Comparison of ENCODE assay signal across 9 cellular contexts in the genomic region with DNA sequence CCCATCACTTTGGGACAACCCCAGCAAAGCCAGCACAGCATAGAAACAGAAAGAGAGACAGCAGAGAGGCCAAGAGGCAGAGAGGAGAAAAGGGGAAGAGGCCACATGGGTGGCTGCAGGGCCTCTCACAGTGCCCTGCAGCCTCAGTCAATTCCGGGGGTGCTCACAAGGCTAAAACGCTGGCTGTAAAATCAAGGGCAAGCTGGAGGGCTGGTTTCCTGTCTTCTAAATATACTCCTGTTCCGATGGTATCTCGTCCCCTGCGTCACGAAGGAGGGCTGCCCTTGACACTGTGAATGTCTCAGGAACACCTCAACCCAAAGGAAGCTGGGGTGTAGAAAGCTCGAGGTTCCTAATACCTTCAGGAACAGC.
A peak's percentile ranks its signal among the peaks of the same experiment; 100 is the strongest.
DNase-seq lines count a peak whose midpoint lies in the region; ATAC-seq, FAIRE-seq and TF ChIP-seq lines count a peak whose summit lies in the region.
"Had no signal": no experiment of that assay in that cellular context is flagged by ENCODE, and none has a peak within 500 bp of the region (broad histone marks: within the 10 kb centered on the region; RNA-seq: fewer than 3 reads in every experiment).

No MANE protein-coding gene starts in this region.

- CTCF ChIA-PET in HepG2 (lab: Yijun Ruan, JAX; ENCODE audit: low intra/inter-chr PET ratio, low total read pairs), result no interaction called here

- H3K27me3 ChIP-seq in liver (ENCODE audit: control insufficient read depth in 4 of 4, insufficient read depth in 4 of 4, low read length in 3 of 4) (no peaks in the 10 kb centered on the region), HepG2 (ENCODE audit: control insufficient read depth in 1 of 2, insufficient read depth in 2 of 2, low read length in 2 of 2) (peaks cover 5 to 51% of the 10 kb centered on the region in 2 experiments; a peak in 3 of 5 replicates), esophagus squamous epithelium (no peaks in the 10 kb centered on the region), endodermal cell (ENCODE audit: control insufficient read depth, insufficient read depth, low read length, poor library complexity, severe bottlenecking) (no peaks in the 10 kb centered on the region)

- H3K9me3 ChIP-seq in liver (ENCODE audit: control insufficient read depth in 4 of 4, low read length in 3 of 4) (no peaks in the 10 kb centered on the region), HepG2 (ENCODE audit: low read length) (no peaks in the 10 kb centered on the region), esophagus squamous epithelium (no peaks in the 10 kb centered on the region), endodermal cell (ENCODE audit: control insufficient read depth, low read length) (no peaks in the 10 kb centered on the region)

- no peaks in the 10 kb centered on the region for H3K36me3 Mint-ChIP-seq in endodermal cell (ENCODE audit: low read depth)

- BruUV-seq in HepG2 (replicated peaks; lab: Mats Ljungman, UMichigan), result no TSS peak

- H3K79me2 ChIP-seq in HepG2 (ENCODE audit: insufficient read depth, low read length), result no peaks in the 10 kb centered on the region

- no peak for TF ChIP-seq EP300 in HepG2 (IDR thresholded peaks at IDR 0.05; ENCODE audit: low read depth in 2 of 2, low read length in 2 of 2)
- no peak for TF ChIP-seq EP300 in HepG2 (CRISPR knock-in tag; IDR thresholded peaks at IDR 0.05; ENCODE audit: borderline replicate concordance)

- H3K27me3 Mint-ChIP-seq in endodermal cell (ENCODE audit: insufficient read depth), result peaks cover 5% of the 10 kb centered on the region

- no peaks in the 10 kb centered on the region for H4K20me1 ChIP-seq in HepG2 (ENCODE audit: insufficient read depth, low read length)

- no peak for ATAC-seq in HepG2
- peak; percentile 74 for ATAC-seq in HG03354 (IDR thresholded peaks at IDR 0.05; ENCODE audit: poor library complexity, severe bottlenecking, unreplicated experiment)

- 70% methylated on average over 7 of the region's 7 CpGs for WGBS in liver
- WGBS in HepG2 (ENCODE audit: low lambda C conversion rate), result 64% methylated on average over 7 of the region's 7 CpGs
- WGBS in esophagus squamous epithelium, 2 donors, result 42 to 44% methylated on average over 6 to 7 of the region's 7 CpGs
- WGBS in endodermal cell (ENCODE audit: insufficient coverage in 1 of 2, insufficient read length in 1 of 2), 2 experiments, result 95 to 96% methylated on average over 5 to 7 of the region's 7 CpGs

- TF ChIP-seq RAD21 in liver (IDR thresholded peaks at IDR 0.05), result peak; percentile 17 to 44
- TF ChIP-seq RAD21 in HepG2 (CRISPR knock-in tag; IDR thresholded peaks at IDR 0.05), result no peak

- H3K4me3 ChIP-seq in liver (ENCODE audit: low read depth in 1 of 3, low read length in 3 of 3), result no peak overlapping the region
- H3K4me3 ChIP-seq in HepG2 (replicated peaks in 1 of 3; ENCODE audit: insufficient read depth in 1 of 3, low read depth in 2 of 3, low read length in 3 of 3), result no peak overlapping the region
- H3K4me3 ChIP-seq in esophagus squamous epithelium, result no peak overlapping the region
- no peak overlapping the region for H3K4me3 ChIP-seq in endodermal cell (ENCODE audit: low read length)

- POLR2A ChIA-PET in HepG2 (lab: Yijun Ruan, JAX), result no interaction called here

- no peak overlapping the region for H3K4me2 ChIP-seq in HepG2 (ENCODE audit: low read depth, low read length)

- TF ChIP-seq POLR2A in HepG2 (IDR thresholded peaks at IDR 0.05; ENCODE audit: insufficient read depth in 1 of 2, low read depth in 2 of 2, low read length in 2 of 2), result no peak
- TF ChIP-seq POLR2A in esophagus squamous epithelium (IDR thresholded peaks at IDR 0.05), result no peak

- H3K36me3 ChIP-seq in liver (ENCODE audit: control insufficient read depth in 4 of 4, insufficient read depth in 3 of 4, low read depth in 1 of 4, low read length in 3 of 4) (no peaks in the 10 kb centered on the region), HepG2 (replicated peaks in 1 of 2; ENCODE audit: control insufficient read depth in 1 of 2, insufficient read depth in 2 of 2, low read length in 2 of 2) (no peaks in the 10 kb centered on the region), esophagus squamous epithelium (no peaks in the 10 kb centered on the region), endodermal cell (ENCODE audit: control insufficient read depth, insufficient read depth, low read length) (no peaks in the 10 kb centered on the region)

- H3K27ac Mint-ChIP-seq in endodermal cell, result no peak overlapping the region

- H3K27ac ChIP-seq in liver (ENCODE audit: low read depth in 1 of 2, low read length in 2 of 2) (no peak overlapping the region), HepG2 (ENCODE audit: extremely low read length, insufficient read depth, low read length) (no peak overlapping the region), esophagus squamous epithelium (peak overlapping the region in 3 of 4 donors; percentile 38 to 65 (median 55)), endodermal cell (ENCODE audit: low read depth, low read length) (no peak overlapping the region)
- H3K27ac ChIP-seq: C4-2B had no signal

- FAIRE-seq in HepG2 (lab: Jason Lieb, UNC), result no peak

- H2AFZ ChIP-seq in HepG2 (ENCODE audit: low read length), result no peak overlapping the region

- H3K4me1 ChIP-seq in liver (ENCODE audit: control insufficient read depth in 4 of 4, insufficient read depth in 4 of 4, low read length in 3 of 4) (no peaks in the 10 kb centered on the region), HepG2 (ENCODE audit: insufficient read depth, low read length) (no peaks in the 10 kb centered on the region), esophagus squamous epithelium (peaks cover 0 to 43% (median 6%) of the 10 kb centered on the region in 3 donors), endodermal cell (ENCODE audit: control insufficient read depth, insufficient read depth, low read length) (no peaks in the 10 kb centered on the region)

- TF ChIP-seq CTCF in liver (IDR thresholded peaks at IDR 0.05; ENCODE audit: low read depth, low read length, missing input control) (no peak), HepG2 (CRISPR knock-in tag; IDR thresholded peaks at IDR 0.05) (no peak), esophagus squamous epithelium (IDR thresholded peaks at IDR 0.05) (no peak), endodermal cell (conservative IDR thresholded peaks at IDR 0.05) (no peak)

- in situ Hi-C loops in HepG2 (cut with HindIII; ENCODE audit: extremely low pct_ligation_motif_present, low pct_unique_long_range_greater_than_20kb), result no loop called here

- no peak overlapping the region for H3K9ac ChIP-seq in liver (ENCODE audit: low read depth in 1 of 2, low read length in 2 of 2)
- no peak overlapping the region for H3K9ac ChIP-seq in HepG2 (ENCODE audit: insufficient read depth, low read depth, low read length)
- no peak overlapping the region for H3K9ac ChIP-seq in endodermal cell (ENCODE audit: extremely low read depth, low read length, poor library complexity, severe bottlenecking)

- H3K9me3 Mint-ChIP-seq in endodermal cell, result peaks cover 4% of the 10 kb centered on the region

- no peak overlapping the region for H3K4me3 Mint-ChIP-seq in endodermal cell

- H3K4me1 Mint-ChIP-seq in endodermal cell, result peaks cover 7% of the 10 kb centered on the region

- intact Hi-C loops in HepG2 (cut with micrococcal nuclease; ENCODE audit: unreplicated experiment), result no loop called here
- intact Hi-C loops in esophagus squamous epithelium (cut with DNase I), result no loop called here

- DNase-seq in HepG2 (ENCODE audit: low spot score), result no peak
- peak; percentile 36 for DNase-seq in activated CD4-positive, CD25-positive, alpha-beta regulatory T cell treated with anti-CD3 and anti-CD28 coated beads, Interleukin-2, amount 50 U/mL, for 16 hours (ENCODE audit: low read depth, low spot score)
- DNase-seq in esophagus squamous epithelium (lab: John Stamatoyannopoulos, UW), result no peak
- DNase-seq in stimulated activated CD8-positive, alpha-beta memory T cell treated with anti-CD3 and anti-CD28 coated beads, Interleukin-15, amount 100 ng/mL, for 24 hours (ENCODE audit: low read depth), result peak; percentile 20
- no peak for DNase-seq in endodermal cell
- no peak for DNase-seq in cerebellar nuclear complex (lab: John Stamatoyannopoulos, UW)

TF ChIP-seq in liver, 16 proteins besides CTCF, POLR2A, EP300 and RAD21:
- TF ChIP-seq YY1 (IDR thresholded peaks at IDR 0.05) (no peak), SP1 (IDR thresholded peaks at IDR 0.05) (peak; percentile 26), TAF1 (conservative IDR thresholded peaks at IDR 0.05) (no peak), NR2F2 (IDR thresholded peaks at IDR 0.05) (peak; percentile 75)

TF ChIP-seq in HepG2, 621 proteins besides CTCF, POLR2A, EP300 and RAD21:
- TF ChIP-seq, protein P1, sequence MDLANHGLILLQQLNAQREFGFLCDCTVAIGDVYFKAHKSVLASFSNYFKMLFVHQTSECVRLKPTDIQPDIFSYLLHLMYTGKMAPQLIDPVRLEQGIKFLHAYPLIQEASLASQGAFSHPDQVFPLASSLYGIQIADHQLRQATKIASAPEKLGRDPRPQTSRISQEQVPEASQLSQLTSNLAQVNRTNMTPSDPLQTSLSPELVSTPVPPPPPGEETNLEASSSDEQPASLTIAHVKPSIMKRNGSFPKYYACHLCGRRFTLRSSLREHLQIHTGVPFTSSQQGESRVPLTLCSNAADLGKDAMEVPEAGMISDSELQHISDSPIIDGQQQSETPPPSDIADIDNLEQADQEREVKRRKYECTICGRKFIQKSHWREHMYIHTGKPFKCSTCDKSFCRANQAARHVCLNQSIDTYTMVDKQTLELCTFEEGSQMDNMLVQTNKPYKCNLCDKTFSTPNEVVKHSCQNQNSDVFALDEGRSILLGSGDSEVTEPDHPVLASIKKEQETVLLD (CRISPR knock-in tag; IDR thresholded peaks at IDR 0.05; ENCODE audit: low read depth), result no peak
- no peak for TF ChIP-seq ZNF543 (CRISPR knock-in tag; IDR thresholded peaks at IDR 0.05)
- TF ChIP-seq SNAPC2 (CRISPR knock-in tag; IDR thresholded peaks at IDR 0.05), result no peak

Comparison
In these comparisons a context has a peak if more than half of its experiments do, and no peak if none do; other contexts are left out.
1. H3K27ac ChIP-seq: peak in esophagus squamous epithelium (3 of 4); none in liver (0 of 2), HepG2 (single experiment) and endodermal cell (single experiment).
2. DNase-seq: peak in activated CD4-positive, CD25-positive, alpha-beta regulatory T cell treated with anti-CD3 and anti-CD28 coated beads, Interleukin-2, amount 50 U/mL, for 16 hours (single experiment) and stimulated activated CD8-positive, alpha-beta memory T cell treated with anti-CD3 and anti-CD28 coated beads, Interleukin-15, amount 100 ng/mL, for 24 hours (single experiment); none in HepG2 (single experiment), esophagus squamous epithelium (single experiment), endodermal cell (single experiment) and cerebellar nuclear complex (0 of 2).